13 cellular contexts compared by ENCODE assay signal in genomic region chr2:197122821-197123220, GRCh38.
"Had no signal": no experiment of that assay in that cellular context is flagged by ENCODE, and none has a peak within 500 bp of the region (broad histone marks: within the 10 kb centered on the region; RNA-seq: fewer than 3 reads in every experiment).

No MANE protein-coding gene starts in this region.

- H3K4me3 ChIP-seq: coronary artery, thyroid gland had no signal

- H3K27ac Mint-ChIP-seq: activated CD4-positive, alpha-beta memory T cell treated with anti-CD3 and anti-CD28 coated beads, Interleukin-2, amount 10 ng/mL, durations not matched to agents 7 days and 5 days had no signal

- DNase-seq: activated CD4-positive, alpha-beta memory T cell treated with anti-CD3 and anti-CD28 coated beads, Interleukin-2, amount 10 ng/mL, durations not matched to agents 7 days and 5 days; activated CD4-positive, alpha-beta T cell treated with anti-CD3 and anti-CD28 coated beads for 1 hour; activated effector memory CD4-positive, alpha-beta T cell treated with Interleukin-2 at 50 U/mL for 16 hours; caudate nucleus; effector CD4-positive, alpha-beta T cell; kidney glomerular epithelial cell; retina; stimulated activated CD4-positive, alpha-beta T cell treated with anti-CD3 and anti-CD28 coated beads, Interleukin-15, amount 100 ng/mL, for 24 hours; stimulated activated CD4-positive, alpha-beta T cell treated with anti-CD3 and anti-CD28 coated beads, Interleukin-4, amount 100 ng/mL, for 24 hours; T-helper 2 cell; thyroid gland had no signal

- H3K27me3 ChIP-seq: thyroid gland had no signal

- H3K27ac ChIP-seq: coronary artery, parathyroid adenoma, thyroid gland had no signal

- H3K9me3 ChIP-seq: thyroid gland had no signal

- H3K27me3 Mint-ChIP-seq: activated CD4-positive, alpha-beta memory T cell treated with anti-CD3 and anti-CD28 coated beads, Interleukin-2, amount 10 ng/mL, durations not matched to agents 7 days and 5 days had no signal

- H3K4me3 Mint-ChIP-seq: activated CD4-positive, alpha-beta memory T cell treated with anti-CD3 and anti-CD28 coated beads, Interleukin-2, amount 10 ng/mL, durations not matched to agents 7 days and 5 days had no signal

- H3K36me3 ChIP-seq: thyroid gland had no signal

- H3K4me1 ChIP-seq: parathyroid adenoma, thyroid gland had no signal
